Comparison of ENCODE assay signal across 33 cellular contexts in genomic region chr4:65834707-65835106, GRCh38.
"Had no signal": no experiment of that assay in that cellular context is flagged by ENCODE, and none has a peak within 500 bp of the region (broad histone marks: within the 10 kb centered on the region; RNA-seq: fewer than 3 reads in every experiment).

No MANE protein-coding gene starts in this region.

- H3K36me3 ChIP-seq: adrenal gland, brain microvascular endothelial cell, breast epithelium had no signal

- H3K4me3 ChIP-seq: adrenal gland, body of pancreas, breast epithelium had no signal

- H3K9me3 ChIP-seq: adrenal gland, body of pancreas, breast epithelium had no signal

- FAIRE-seq: astrocyte, TTC549 had no signal

- H3K27ac ChIP-seq: adrenal gland, body of pancreas, brain microvascular endothelial cell, breast epithelium, VCaP had no signal

- DNase-seq: activated B cell treated with CpG ODN at 0.5 μM for 24 hours; activated CD4-positive, alpha-beta memory T cell treated with anti-CD3 and anti-CD28 coated beads for 36 hours; activated CD4-positive, alpha-beta T cell treated with anti-CD3 and anti-CD28 coated beads for 4 hours; activated CD4-positive, alpha-beta T cell treated with anti-CD3 and anti-CD28 coated beads, Interleukin-2, amount 10 ng/mL, durations not matched to agents 24 days and 14 days; activated CD4-positive, alpha-beta T cell treated with anti-CD3 and anti-CD28 coated beads, Interleukin-2, amount 50 U/mL, for 1 hour; activated CD4-positive, alpha-beta T cell treated with anti-CD3 and anti-CD28 coated beads, Interleukin-2, amount 50 U/mL, for 4 hours; activated CD4-positive, CD25-positive, alpha-beta regulatory T cell treated with anti-CD3 and anti-CD28 coated beads, Interleukin-2, amount 50 U/mL, for 72 hours; activated CD8-positive, alpha-beta memory T cell treated with anti-CD3 and anti-CD28 coated beads, Interleukin-2, amount 50 U/mL, for 4 hours; activated CD8-positive, alpha-beta T cell treated with anti-CD3 and anti-CD28 coated beads for 36 hours; activated effector memory CD4-positive, alpha-beta T cell treated with anti-CD3 and anti-CD28 coated beads, Interleukin-2, amount 50 U/mL, for 16 hours; activated gamma-delta T cell treated with Interleukin-2 at 50 U/mL for 16 hours; activated naive CD4-positive, alpha-beta T cell; activated naive CD4-positive, alpha-beta T cell treated with anti-CD3 and anti-CD28 coated beads for 36 hours; activated naive CD4-positive, alpha-beta T cell treated with anti-CD3 and anti-CD28 coated beads, Interleukin-2, amount 50 U/mL, for 16 hours; activated naive CD8-positive, alpha-beta T cell treated with anti-CD3 and anti-CD28 coated beads for 36 hours; activated T-cell treated with anti-CD3 and anti-CD28 coated beads for 4 hours; activated T-cell treated with anti-CD3 and anti-CD28 coated beads, Interleukin-2, amount 50 U/mL, for 1 hour; activated T-cell treated with anti-CD3 and anti-CD28 coated beads, Interleukin-2, amount 50 U/mL, for 4 hours; activated T-cell treated with anti-CD3 and anti-CD28 coated beads, Interleukin-2, amount 50 U/mL, for 72 hours; adrenal gland; amniotic stem cell; aorta; body of pancreas; brain microvascular endothelial cell; central memory CD4-positive, alpha-beta T cell; T-cell; T-helper 17 cell had no signal

- H3K27me3 ChIP-seq: adrenal gland, body of pancreas, brain microvascular endothelial cell, breast epithelium had no signal

- H3K4me1 ChIP-seq: adrenal gland, body of pancreas, breast epithelium had no signal

- ATAC-seq: activated CD8-positive, alpha-beta T cell treated with anti-CD3 and anti-CD28 coated beads for 36 hours; activated naive CD4-positive, alpha-beta T cell treated with anti-CD3 and anti-CD28 coated beads, Interleukin-2, amount 50 U/mL, for 72 hours; activated T-cell treated with anti-CD3 and anti-CD28 coated beads, Interleukin-2, amount 50 U/mL, for 4 hours; activated T-cell treated with anti-CD3 and anti-CD28 coated beads, Interleukin-2, amount 50 U/mL, for 72 hours; activated T-helper 17 cell treated with anti-CD3 and anti-CD28 coated beads, Interleukin-2, amount 50 U/mL, for 72 hours; body of pancreas; T-cell; T-helper 17 cell had no signal
